Comparison of ENCODE assay signal across 15 cellular contexts in genomic region chr3:119831941-119832371, GRCh38. TPM values are rescaled to one million over a fixed set of nuclear protein-coding genes. Genes with fewer than 3 reads are reported as not detected.
DNase-seq lines count a peak whose midpoint lies in the region; ATAC-seq and TF ChIP-seq lines count a peak whose summit lies in the region.
"Had no signal": no experiment of that assay in that cellular context is flagged by ENCODE, and none has a peak within 500 bp of the region (broad histone marks: within the 10 kb centered on the region; RNA-seq: fewer than 3 reads in every experiment).

No MANE protein-coding gene starts in this region.

- H3K4me3 ChIP-seq in BJ (ENCODE audit: low read depth, low read length) = no peak overlapping the region
- H3K4me3 ChIP-seq: Peyer's patch, sigmoid colon, stomach had no signal

- H3K4me1 Mint-ChIP-seq in brain = peaks cover 57% of the 10 kb centered on the region

- POLR2A ChIA-PET in BJ (lab: Charles Lee) = interaction anchor here (0.6 kb wide), 1 partner anchor 17 kb away, joined by 3 read pairs; no protein-coding TSS in a partner anchor

- H3K4me3 Mint-ChIP-seq in brain = no peak overlapping the region
- H3K4me3 Mint-ChIP-seq: natural killer cell treated with Interleukin-12 subunit alpha and Interleukin-12 subunit beta and Interleukin-15 and Interleukin-18, amount 100 ng/mL, for 72 hours had no signal

- peaks cover 48% of the 10 kb centered on the region for H3K36me3 Mint-ChIP-seq in brain
- H3K36me3 Mint-ChIP-seq: natural killer cell treated with Interleukin-12 subunit alpha and Interleukin-12 subunit beta and Interleukin-15 and Interleukin-18, amount 100 ng/mL, for 72 hours had no signal

- no peaks in the 10 kb centered on the region for H3K9me3 Mint-ChIP-seq in brain
- H3K9me3 Mint-ChIP-seq: natural killer cell treated with Interleukin-12 subunit alpha and Interleukin-12 subunit beta and Interleukin-15 and Interleukin-18, amount 100 ng/mL, for 72 hours had no signal

- peak overlapping the region in 3 of 5 experiments; percentile 72 to 90 (median 86) for H3K27ac Mint-ChIP-seq in brain
- H3K27ac Mint-ChIP-seq: natural killer cell treated with Interleukin-12 subunit alpha and Interleukin-12 subunit beta and Interleukin-15 and Interleukin-18, amount 100 ng/mL, for 72 hours had no signal

- H3K36me3 ChIP-seq in BJ (ENCODE audit: control insufficient read depth, insufficient read depth, low read length) = no peaks in the 10 kb centered on the region; the same call in 1 of the 2 replicates
- H3K36me3 ChIP-seq: Peyer's patch, sigmoid colon had no signal

- H3K27me3 Mint-ChIP-seq in brain = no peaks in the 10 kb centered on the region
- H3K27me3 Mint-ChIP-seq: natural killer cell treated with Interleukin-12 subunit alpha and Interleukin-12 subunit beta and Interleukin-15 and Interleukin-18, amount 100 ng/mL, for 72 hours had no signal

- no peak for ATAC-seq in GM19351 (IDR thresholded peaks at IDR 0.05; ENCODE audit: unreplicated experiment)
- ATAC-seq: natural killer cell treated with Interleukin-12 subunit alpha and Interleukin-12 subunit beta and Interleukin-15 and Interleukin-18, amount 100 ng/mL, for 72 hours had no signal

- H3K27me3 ChIP-seq in BJ (ENCODE audit: control insufficient read depth, insufficient read depth, low read length) = no peaks in the 10 kb centered on the region
- H3K27me3 ChIP-seq: Peyer's patch, sigmoid colon, stomach had no signal

- DNase-seq in BJ (ENCODE audit: low read depth) (peak; percentile 63), HCEC 1CT (peak; percentile 47), myocyte (ENCODE audit: low read depth) (peak; percentile 77), DMS53 treated with DMSO at 0.1 percent for 48 hours (lab: John Stamatoyannopoulos, UW; ENCODE audit: unreplicated experiment) (no peak), DMS53 (lab: John Stamatoyannopoulos, UW) (no peak), SIG-M5 treated with dmso at 0.1 percent for 504 hours (lab: John Stamatoyannopoulos, UW; ENCODE audit: unreplicated experiment) (no peak)
- DNase-seq: activated naive CD4-positive, alpha-beta T cell treated with anti-CD3 and anti-CD28 coated beads, Interleukin-2, amount 50 U/mL, for 16 hours; cortex of kidney; NCI-H1105; Peyer's patch; sigmoid colon; stomach had no signal

- CTCF ChIA-PET in BJ (lab: Yijun Ruan, JAX) = interaction anchor here (0.6 to 1.0 kb wide), 3 partner anchors 13 to 49 kb away, joined by 3 to 4 read pairs (median 3); no protein-coding TSS in a partner anchor

- TF ChIP-seq CTCF in BJ (IDR thresholded peaks at IDR 0.05; ENCODE audit: insufficient read depth, low read depth, low read length) (no peak), brain (conservative IDR thresholded peaks at IDR 0.05) (no peak)

RNA-seq across cellular contexts. Expression of gene NR1I2, which starts 50.1 kb away (rescaled TPM):
- not detected in 2 replicates for polyA plus RNA-seq in BJ (2011; rRNA removed)
- not detected in 2 replicates for polyA minus RNA-seq in BJ (2011; rRNA and poly(A)+ RNA removed)
- not detected for polyA plus RNA-seq in brain (ENCODE audit: insufficient read depth, low read depth, low replicate concordance)
- total RNA-seq in myocyte = 0.83 TPM in 1 of 2 replicates, not detected in the other
- not detected for polyA plus RNA-seq in myocyte (2012)
- total RNA-seq: natural killer cell treated with Interleukin-12 subunit alpha and Interleukin-12 subunit beta and Interleukin-15 and Interleukin-18, amount 100 ng/mL, for 72 hours had no signal

Comparison
In these comparisons a context has a peak if more than half of its experiments do, and no peak if none do; other contexts are left out.
1. DNase-seq: peak in BJ (single experiment), HCEC 1CT (single experiment) and myocyte (single experiment); none in DMS53 treated with DMSO at 0.1 percent for 48 hours (single experiment), DMS53 (single experiment) and SIG-M5 treated with dmso at 0.1 percent for 504 hours (single experiment).